Comparison of ENCODE assay signal across 8 cellular contexts in the genomic region with DNA sequence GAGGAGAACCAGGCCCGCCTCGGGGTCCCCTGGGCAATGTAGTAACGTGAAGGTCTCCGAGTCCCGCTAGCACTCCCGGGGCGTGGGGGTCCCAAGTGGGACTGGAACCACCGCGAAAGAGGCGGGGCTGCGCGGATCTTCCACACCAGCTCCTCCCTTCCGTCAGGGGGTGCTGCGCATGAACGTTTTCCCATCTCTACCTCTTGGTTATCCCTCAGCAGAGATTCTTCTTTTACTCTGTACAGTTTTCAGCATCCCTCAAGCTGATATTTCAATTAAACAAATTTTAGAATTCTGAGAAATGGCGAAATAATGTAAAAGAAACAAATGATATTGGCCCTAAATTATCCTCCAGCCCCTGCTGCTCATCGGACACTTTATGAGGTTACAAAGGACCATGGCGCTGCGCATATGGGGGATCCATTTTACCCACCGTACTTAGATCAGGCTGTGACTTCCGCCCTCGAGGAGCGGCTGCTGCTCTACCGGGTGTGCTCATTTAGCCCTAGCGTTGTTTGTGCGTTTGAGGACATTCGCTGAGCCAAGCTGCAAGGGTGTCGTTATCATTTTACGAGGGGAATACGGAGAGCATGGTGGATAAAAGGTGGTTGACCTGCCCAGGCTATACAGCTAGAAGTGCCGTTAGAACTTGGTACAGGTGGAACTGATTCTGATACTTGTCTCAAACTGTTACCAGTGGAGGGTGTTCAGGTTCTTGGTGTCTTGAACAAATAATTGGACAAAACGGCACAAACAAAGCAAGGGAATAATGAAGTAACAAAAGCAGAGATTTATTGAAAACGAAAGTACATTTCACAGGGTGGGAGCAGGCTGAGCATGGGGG.
DNase-seq lines count a peak whose midpoint lies in the region; ATAC-seq and TF ChIP-seq lines count a peak whose summit lies in the region.

No MANE protein-coding gene starts in this region.

- TF ChIP-seq CTCF in kidney epithelial cell (IDR thresholded peaks at IDR 0.05; ENCODE audit: insufficient read depth, low read length, poor library complexity, severe bottlenecking): peak; percentile 48

- no peaks in the 10 kb centered on the region for H3K27me3 ChIP-seq in kidney epithelial cell (ENCODE audit: control insufficient read depth, insufficient read depth, low read length)

- peak overlapping the region; percentile 66 for H3K4me3 ChIP-seq in kidney epithelial cell (ENCODE audit: low read depth, low read length)

- peak; percentile 76 for DNase-seq in AG08396 (ENCODE audit: low spot score)
- peak; percentile 95 for DNase-seq in NCI-H2227 treated with DMSO at 0.1 percent for 48 hours (lab: John Stamatoyannopoulos, UW)
- peak; percentile 83 for DNase-seq in cerebellum (ENCODE audit: low spot score)
- DNase-seq in kidney epithelial cell (ENCODE audit: low read depth): peak; percentile 38
- DNase-seq in stimulated activated CD4-positive, alpha-beta T cell treated with anti-CD3 and anti-CD28 coated beads, Interleukin-15, amount 100 ng/mL, for 24 hours: peak; percentile 83

- H3K36me3 ChIP-seq in kidney epithelial cell (ENCODE audit: control insufficient read depth, insufficient read depth, low read length): no peaks in the 10 kb centered on the region

- ATAC-seq in GM18909 (IDR thresholded peaks at IDR 0.05; ENCODE audit: poor library complexity, unreplicated experiment): peak; percentile 88
- ATAC-seq in HG03159 (IDR thresholded peaks at IDR 0.05; ENCODE audit: unreplicated experiment): peak; percentile 77
- peak; percentile 90 to 91 for ATAC-seq in activated CD4-positive, CD25-positive, alpha-beta regulatory T cell treated with anti-CD3 and anti-CD28 coated beads, Interleukin-2, amount 50 U/mL, for 24 hours

Comparison
In these comparisons a context has a peak if more than half of its experiments do, and no peak if none do; other contexts are left out.
1. Peak in every context shown above with its lines: DNase-seq, ATAC-seq and H3K4me3 ChIP-seq.
2. DNase-seq: peak in every context shown above with its lines; median percentile 95 in NCI-H2227 treated with DMSO at 0.1 percent for 48 hours; 83 in cerebellum; 83 in stimulated activated CD4-positive, alpha-beta T cell treated with anti-CD3 and anti-CD28 coated beads, Interleukin-15, amount 100 ng/mL, for 24 hours; 76 in AG08396; 38 in kidney epithelial cell.